In genomic region chr1:153962088-153963029, GRCh38 we compare ENCODE assay signal across 7 cellular contexts. TPM values are rescaled to one million over a fixed set of nuclear protein-coding genes. Genes with fewer than 3 reads are reported as not detected.
A peak's percentile ranks its signal among the peaks of the same experiment; 100 is the strongest.
DNase-seq lines count a peak whose midpoint lies in the region; ATAC-seq and TF ChIP-seq lines count a peak whose summit lies in the region.
"Had no signal": no experiment of that assay in that cellular context is flagged by ENCODE, and none has a peak within 500 bp of the region (broad histone marks: within the 10 kb centered on the region; RNA-seq: fewer than 3 reads in every experiment).

No MANE protein-coding gene starts in this region.

- H4K20me1 ChIP-seq in HCT116 (ENCODE audit: insufficient read depth), result no peaks in the 10 kb centered on the region

- RAD21 ChIA-PET in HCT116 (lab: Charles Lee; ENCODE audit: low non-redundant PET in 1 of 2, low total read pairs in 2 of 2, uncharacterized antibody in 2 of 2, unreplicated experiment in 2 of 2), result no interaction called here

- no peak for DNase-seq in HCT116 (ENCODE audit: low read depth, low spot score)
- peak; percentile 80 for DNase-seq in mesendoderm
- no peak for DNase-seq in COLO829 (ENCODE audit: low spot score)
- DNase-seq in occipital lobe (lab: John Stamatoyannopoulos, UW), result no peak
- DNase-seq in dedifferentiated amniotic fluid mesenchymal stem cell (ENCODE audit: extremely low spot score), result no peak
- DNase-seq: left cardiac atrium had no signal

- H3K4me1 ChIP-seq in HCT116 (ENCODE audit: control insufficient read depth in 1 of 2, insufficient read depth in 2 of 2, low read length in 2 of 2), result peaks cover 26 to 58% of the 10 kb centered on the region in 2 experiments
- H3K4me1 ChIP-seq in mesendoderm (ENCODE audit: control insufficient read depth, low read depth, low read length), result peaks cover 5% of the 10 kb centered on the region

- H3K36me3 ChIP-seq in HCT116 (ENCODE audit: control insufficient read depth in 1 of 2, insufficient read depth in 2 of 2, low read length in 2 of 2) (peaks cover 5 to 11% of the 10 kb centered on the region in 2 experiments; a peak in 1 of 4 replicates), mesendoderm (ENCODE audit: control insufficient read depth, insufficient read depth, low read length) (peaks cover 7% of the 10 kb centered on the region)

- WGBS in mesendoderm (ENCODE audit: extremely low coverage, insufficient coverage, low lambda C conversion rate), result no CpG with 5 or more reads among the region's 16 CpGs

- no peaks in the 10 kb centered on the region for H3K9me2 ChIP-seq in HCT116 (ENCODE audit: insufficient read depth)

- CTCF ChIA-PET in HCT116 (lab: Charles Lee), result interaction anchor here (2.1 kb wide), 1 partner anchor 16 kb away, joined by 9 read pairs; the partner anchor contains the start of gene DENND4B

- no peak overlapping the region for H2AFZ ChIP-seq in HCT116 (ENCODE audit: low read depth, low read length, poor library complexity, severe bottlenecking)

- peak overlapping the region; percentile 75 for H2AK5ac ChIP-seq in mesendoderm (ENCODE audit: low read length)

- no peaks in the 10 kb centered on the region for H3K36me3 Mint-ChIP-seq in activated naive CD8-positive, alpha-beta T cell

- no peaks in the 10 kb centered on the region for H3K9me3 ChIP-seq in HCT116 (ENCODE audit: control insufficient read depth in 1 of 2, insufficient read depth in 1 of 2, low read depth in 1 of 2, low read length in 2 of 2)

- H3K4me3 Mint-ChIP-seq in activated naive CD8-positive, alpha-beta T cell, result peak overlapping the region; percentile 98

- peaks cover 41% of the 10 kb centered on the region for H3K79me2 ChIP-seq in HCT116 (ENCODE audit: insufficient read depth, low read length)
- H3K79me2 ChIP-seq in mesendoderm (ENCODE audit: control insufficient read depth, insufficient read depth, low read length), result peaks cover 34% of the 10 kb centered on the region

- H4K5ac ChIP-seq in mesendoderm (ENCODE audit: low read length), result no peak overlapping the region

- no peaks in the 10 kb centered on the region for H3K27me3 ChIP-seq in HCT116 (ENCODE audit: insufficient read depth, low read length)
- no peaks in the 10 kb centered on the region for H3K27me3 ChIP-seq in mesendoderm (ENCODE audit: insufficient read depth, low read length, poor library complexity)

- H3K79me1 ChIP-seq in mesendoderm (ENCODE audit: low read length), result peaks cover 13% of the 10 kb centered on the region

- H3K56ac ChIP-seq in mesendoderm (ENCODE audit: low read length), result peak overlapping the region; percentile 97

- peaks cover 48% of the 10 kb centered on the region for H3K4me1 Mint-ChIP-seq in activated naive CD8-positive, alpha-beta T cell (ENCODE audit: low read depth)

- H3K4me2 ChIP-seq in HCT116 (ENCODE audit: low read length) (peak overlapping the region; percentile 86), mesendoderm (ENCODE audit: low read length) (peak overlapping the region; percentile 87)

- intact Hi-C loops in HCT116 (cut with micrococcal nuclease), result loop anchor here (5.0 kb wide), 1 partner anchor 180 kb away; no protein-coding TSS in a partner anchor

- H2BK5ac ChIP-seq in mesendoderm (ENCODE audit: low read length), result peak overlapping the region; percentile 77

- POLR2A ChIA-PET in HCT116 (lab: Charles Lee), result interaction anchor here (1.0 to 2.8 kb wide), 3 partner anchors 16 to 40 kb away, joined by 3 to 18 read pairs (median 7); partner anchors contain the start of genes DENND4B, GATAD2B and RPS27

- no peak overlapping the region for H2BK15ac ChIP-seq in mesendoderm (replicated peaks; ENCODE audit: low read depth)

- TF ChIP-seq POLR2A in HCT116 (IDR thresholded peaks at IDR 0.05; ENCODE audit: borderline replicate concordance, extremely low read depth, insufficient read depth, insufficient read length), result no peak

- H3K27ac ChIP-seq in HCT116 (ENCODE audit: low read depth, low read length) (peak overlapping the region; percentile 93), mesendoderm (ENCODE audit: low read depth, low read length) (peak overlapping the region; percentile 61)

- no peak for ATAC-seq in HCT116

- H3K4ac ChIP-seq in mesendoderm (ENCODE audit: low read depth, low read length), result peak overlapping the region; percentile 86

- peak overlapping the region; percentile 99 for H3K27ac Mint-ChIP-seq in activated naive CD8-positive, alpha-beta T cell

- peak overlapping the region; percentile 94 to 97 for H3K4me3 ChIP-seq in HCT116 (replicated peaks in 1 of 2; ENCODE audit: low read depth in 1 of 2, low read length in 2 of 2)
- peak overlapping the region; percentile 88 for H3K4me3 ChIP-seq in mesendoderm (ENCODE audit: low read length)

- no peak for TF ChIP-seq RAD21 in HCT116 (IDR thresholded peaks at IDR 0.05; ENCODE audit: low read depth)

- H3K9me3 Mint-ChIP-seq in activated naive CD8-positive, alpha-beta T cell (ENCODE audit: low read depth), result no peaks in the 10 kb centered on the region

- H3K23ac ChIP-seq in mesendoderm (ENCODE audit: low read length), result peak overlapping the region; percentile 91

- no peak for TF ChIP-seq CTCF in HCT116 (IDR thresholded peaks at IDR 0.05 in 2 of 3, conservative IDR thresholded peaks at IDR 0.05 in 1 of 3; ENCODE audit: borderline replicate concordance in 1 of 3, insufficient read depth in 1 of 3, low read depth in 2 of 3, low read length in 2 of 3)

- H3K18ac ChIP-seq in mesendoderm (ENCODE audit: low read length), result peak overlapping the region; percentile 34

- H2BK120ac ChIP-seq in mesendoderm (ENCODE audit: low read depth, low read length), result no peak overlapping the region

- no TSS peak for BruUV-seq in HCT116 (replicated peaks; lab: Mats Ljungman, UMichigan)

- H3K9ac ChIP-seq in HCT116 (ENCODE audit: low read length), result peak overlapping the region; percentile 96
- peak overlapping the region; percentile 98 for H3K9ac ChIP-seq in mesendoderm (ENCODE audit: low read length)

- no peaks in the 10 kb centered on the region for H3K27me3 Mint-ChIP-seq in activated naive CD8-positive, alpha-beta T cell

- H4K8ac ChIP-seq in mesendoderm (ENCODE audit: low read depth, low read length), result no peak overlapping the region

TF ChIP-seq in HCT116, 20 proteins besides CTCF, POLR2A, EP300 and RAD21:
- TF ChIP-seq FOSL1 (IDR thresholded peaks at IDR 0.05; ENCODE audit: low read depth), result no peak
- TF ChIP-seq ZFX (IDR thresholded peaks at IDR 0.05), result no peak
- TF ChIP-seq POLR2AphosphoS5 (IDR thresholded peaks at IDR 0.05; ENCODE audit: low read depth, low read length), result no peak
- TF ChIP-seq SP1 (IDR thresholded peaks at IDR 0.05; ENCODE audit: low read depth), result no peak
- TF ChIP-seq ATF3 (IDR thresholded peaks at IDR 0.05), result no peak
- TF ChIP-seq EZH2 (IDR thresholded peaks at IDR 0.05), result no peak
- no peak for TF ChIP-seq ZNF274 (IDR thresholded peaks at IDR 0.05; ENCODE audit: low read depth, low read length)
- no peak for TF ChIP-seq ZBTB33 (IDR thresholded peaks at IDR 0.05; ENCODE audit: extremely low read depth, insufficient replicate concordance, low read length)
- no peak for TF ChIP-seq TCF7L2 (IDR thresholded peaks at IDR 0.05; ENCODE audit: borderline replicate concordance, extremely low read depth, insufficient read depth, insufficient read length)
- TF ChIP-seq CBX3 (IDR thresholded peaks at IDR 0.05; ENCODE audit: low read depth), result no peak

RNA-seq across cellular contexts. Expression of gene SLC39A1, which starts 1.0 kb away (rescaled TPM):
- total RNA-seq in HCT116 (2021; ENCODE audit: unreplicated experiment), result 51.5 TPM
- 52.2 and 57.3 TPM in 2 replicates for polyA plus RNA-seq in HCT116 (2012)
- 162 TPM for polyA plus RNA-seq in mesendoderm (2013, experiment 1 of 2)
- polyA plus RNA-seq in mesendoderm (2013, experiment 2 of 2), result 160 TPM
- 30.9 TPM for total RNA-seq in occipital lobe

RNA-seq across cellular contexts. Expression of gene CRTC2, which starts 3.9 kb away (rescaled TPM):
- total RNA-seq in HCT116 (2021; ENCODE audit: unreplicated experiment) (33.8 TPM), occipital lobe (2.8 TPM)
- 36.1 TPM in 2 replicates for polyA plus RNA-seq in HCT116 (2012)
- 15.4 TPM for polyA plus RNA-seq in mesendoderm (2013, experiment 1 of 2)
- polyA plus RNA-seq in mesendoderm (2013, experiment 2 of 2), result 14.7 TPM

RNA-seq across cellular contexts. Expression of gene CREB3L4, which starts 5.3 kb away (rescaled TPM):
- total RNA-seq in HCT116 (2021; ENCODE audit: unreplicated experiment), result 15.3 TPM
- polyA plus RNA-seq in HCT116 (2012), result 17.8 and 19.1 TPM in 2 replicates
- 15.2 TPM for polyA plus RNA-seq in mesendoderm (2013, experiment 1 of 2)
- polyA plus RNA-seq in mesendoderm (2013, experiment 2 of 2), result 13.7 TPM
- 7.2 TPM for total RNA-seq in occipital lobe

RNA-seq across cellular contexts. Expression of gene JTB, which starts 15.1 kb away (rescaled TPM):
- total RNA-seq in HCT116 (2021; ENCODE audit: unreplicated experiment), result 123 TPM
- 99.5 and 119 TPM in 2 replicates for polyA plus RNA-seq in HCT116 (2012)
- polyA plus RNA-seq in mesendoderm (2013, experiment 1 of 2), result 106 TPM
- polyA plus RNA-seq in mesendoderm (2013, experiment 2 of 2), result 103 TPM
- total RNA-seq in occipital lobe, result 43.0 TPM

RNA-seq across cellular contexts. Expression of gene DENND4B, which starts 15.8 kb away (rescaled TPM):
- total RNA-seq in HCT116 (2021; ENCODE audit: unreplicated experiment) (70.8 TPM), occipital lobe (11.9 TPM)
- polyA plus RNA-seq in HCT116 (2012), result 45.3 and 53.6 TPM in 2 replicates
- polyA plus RNA-seq in mesendoderm (2013, experiment 1 of 2), result 32.3 TPM
- polyA plus RNA-seq in mesendoderm (2013, experiment 2 of 2), result 29.1 TPM
